ENCODE assay signal across 20 cellular contexts in genomic region chr14:71374989-71375388, GRCh38.
"Had no signal": no experiment of that assay in that cellular context is flagged by ENCODE, and none has a peak within 500 bp of the region (broad histone marks: within the 10 kb centered on the region; RNA-seq: fewer than 3 reads in every experiment).

No MANE protein-coding gene starts in this region.

- H3K27me3 ChIP-seq: heart left ventricle, right lobe of liver, spleen, stomach, transverse colon had no signal

- H2AFZ ChIP-seq: parathyroid adenoma had no signal

- H3K4me1 ChIP-seq: parathyroid adenoma, prostate gland had no signal

- H3K4me3 Mint-ChIP-seq: nephron had no signal

- H3K4me3 ChIP-seq: heart left ventricle, prostate gland, right lobe of liver, spleen, stomach, thoracic aorta, transverse colon had no signal

- H3K27ac ChIP-seq: heart left ventricle, parathyroid adenoma, prostate gland, right lobe of liver, spleen, stomach, thoracic aorta, transverse colon had no signal

- H3K36me3 ChIP-seq: heart left ventricle, prostate gland, right lobe of liver, spleen, stomach, thoracic aorta, transverse colon had no signal

- ATAC-seq: esophagus mucosa, heart left ventricle, right lobe of liver had no signal

- H3K4me1 Mint-ChIP-seq: nephron had no signal

- H3K9ac ChIP-seq: parathyroid adenoma had no signal

- DNase-seq: effector memory CD4-positive, alpha-beta T cell; heart left ventricle; hippocampal formation; kidney glomerular epithelial cell; mammary epithelial cell; occipital lobe; right lobe of liver; spleen; stimulated activated CD4-positive, alpha-beta T cell treated with anti-CD3 and anti-CD28 coated beads, Interleukin-15, amount 100 ng/mL, for 24 hours; stimulated activated CD4-positive, alpha-beta T cell treated with anti-CD3 and anti-CD28 coated beads, Interleukin-1b, Interleukin-23, amount 100 ng/mL, for 48 hours; stimulated activated CD4-positive, alpha-beta T cell treated with anti-CD3 and anti-CD28 coated beads, Interleukin-4, amount 100 ng/mL, for 24 hours; stimulated activated naive CD4-positive, alpha-beta T cell; stomach; substantia nigra; transverse colon had no signal

- H3K27ac Mint-ChIP-seq: nephron had no signal

- H3K9me3 ChIP-seq: heart left ventricle, prostate gland, right lobe of liver, thoracic aorta, transverse colon had no signal
